ENCODE assay signal across 9 cellular contexts in the genomic region with DNA sequence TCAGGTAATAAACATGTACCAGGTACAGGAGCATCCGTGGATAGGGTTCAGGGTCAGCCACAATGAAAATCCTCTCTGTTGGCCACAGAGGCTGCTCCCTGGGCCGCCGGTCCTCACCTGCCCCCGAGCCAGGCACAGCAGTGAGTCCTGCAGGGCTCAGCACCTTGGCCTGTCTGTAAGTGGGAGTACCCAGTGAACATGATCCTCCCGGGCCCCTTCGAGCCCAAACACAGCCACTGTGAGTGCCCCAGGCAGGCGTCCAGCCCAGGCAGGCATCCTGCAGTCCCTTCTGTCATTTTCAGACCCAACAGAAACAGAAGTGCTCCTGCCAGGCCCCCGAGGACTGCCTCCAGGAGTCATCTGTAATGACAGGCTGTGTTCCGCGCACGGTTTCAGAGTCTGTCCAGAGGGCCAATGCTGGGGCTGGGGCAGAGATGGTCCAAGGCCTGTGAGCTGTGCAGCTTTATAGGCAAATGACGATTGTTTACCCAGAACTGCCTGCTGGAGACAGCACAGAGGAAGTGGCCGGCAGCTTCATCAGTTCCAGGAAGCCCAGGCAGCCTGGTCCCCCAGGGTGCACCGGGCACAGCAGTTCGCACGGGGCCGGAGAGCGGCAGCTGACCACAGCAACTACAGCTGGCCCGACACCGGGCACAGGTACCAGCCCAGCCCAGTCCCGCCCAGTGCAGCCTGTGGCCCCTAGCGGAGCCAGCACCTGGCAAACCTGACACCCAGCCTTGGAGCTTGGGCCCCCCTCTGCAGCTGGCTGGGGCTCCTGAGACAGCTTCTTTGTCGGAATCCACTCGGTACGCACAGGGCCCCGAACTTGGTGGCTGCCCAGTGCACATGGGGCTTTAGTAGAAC. TPM values are rescaled to one million over a fixed set of nuclear protein-coding genes. Genes with fewer than 3 reads are reported as not detected.
A peak's percentile ranks its signal among the peaks of the same experiment; 100 is the strongest.
DNase-seq lines count a peak whose midpoint lies in the region; ATAC-seq and TF ChIP-seq lines count a peak whose summit lies in the region.
"Had no signal": no experiment of that assay in that cellular context is flagged by ENCODE, and none has a peak within 500 bp of the region (broad histone marks: within the 10 kb centered on the region; RNA-seq: fewer than 3 reads in every experiment).

No MANE protein-coding gene starts in this region.

- intact Hi-C loops in activated CD4-positive, alpha-beta T cell treated with anti-CD3 and anti-CD28 coated beads, Interleukin-2, amount 10 ng/mL, durations not matched to agents 24 days and 14 days (cut with micrococcal nuclease), result no loop called here
- intact Hi-C loops in sciatic nerve (cut with DNase I), result no loop called here

- no peaks in the 10 kb centered on the region for H3K9me3 Mint-ChIP-seq in activated CD4-positive, alpha-beta T cell treated with anti-CD3 and anti-CD28 coated beads, Interleukin-2, amount 10 ng/mL, durations not matched to agents 24 days and 14 days
- no peaks in the 10 kb centered on the region for H3K9me3 Mint-ChIP-seq in WTC11

- TF ChIP-seq CTCF in WTC11 (IDR thresholded peaks at IDR 0.05) (no peak), foreskin keratinocyte (conservative IDR thresholded peaks at IDR 0.05) (no peak)

- CTCF ChIA-PET in WTC11 (lab: Charles Lee), result no interaction called here

- ATAC-seq in WTC11 (no peak), sciatic nerve (peak; percentile 50), foreskin keratinocyte (no peak)

- H3K27ac ChIP-seq in foreskin keratinocyte, result no peak overlapping the region
- H3K27ac ChIP-seq: ovary had no signal

- H3K4me3 Mint-ChIP-seq in activated CD4-positive, alpha-beta T cell treated with anti-CD3 and anti-CD28 coated beads, Interleukin-2, amount 10 ng/mL, durations not matched to agents 24 days and 14 days, result peak overlapping the region; percentile 77
- H3K4me3 Mint-ChIP-seq in WTC11, result no peak overlapping the region

- peaks cover 20% of the 10 kb centered on the region for H3K4me1 ChIP-seq in foreskin keratinocyte

- peak overlapping the region; percentile 87 for H3K27ac Mint-ChIP-seq in activated CD4-positive, alpha-beta T cell treated with anti-CD3 and anti-CD28 coated beads, Interleukin-2, amount 10 ng/mL, durations not matched to agents 24 days and 14 days
- no peak overlapping the region for H3K27ac Mint-ChIP-seq in WTC11

- H3K4me1 Mint-ChIP-seq in activated CD4-positive, alpha-beta T cell treated with anti-CD3 and anti-CD28 coated beads, Interleukin-2, amount 10 ng/mL, durations not matched to agents 24 days and 14 days, result peaks cover 58% of the 10 kb centered on the region
- H3K4me1 Mint-ChIP-seq in WTC11, result peaks cover 34% of the 10 kb centered on the region

- H3K36me3 Mint-ChIP-seq in activated CD4-positive, alpha-beta T cell treated with anti-CD3 and anti-CD28 coated beads, Interleukin-2, amount 10 ng/mL, durations not matched to agents 24 days and 14 days (ENCODE audit: low read depth), result peaks cover 70% of the 10 kb centered on the region
- H3K36me3 Mint-ChIP-seq in WTC11, result peaks cover 9% of the 10 kb centered on the region

- H3K27me3 Mint-ChIP-seq in activated CD4-positive, alpha-beta T cell treated with anti-CD3 and anti-CD28 coated beads, Interleukin-2, amount 10 ng/mL, durations not matched to agents 24 days and 14 days, result no peaks in the 10 kb centered on the region
- H3K27me3 Mint-ChIP-seq in WTC11 (ENCODE audit: low read depth), result peaks cover 4% of the 10 kb centered on the region; the same call in 1 of the 2 replicates

- peak; percentile 85 for DNase-seq in activated CD4-positive, alpha-beta T cell treated with anti-CD3 and anti-CD28 coated beads, Interleukin-2, amount 10 ng/mL, durations not matched to agents 24 days and 14 days
- DNase-seq in activated CD4-positive, alpha-beta T cell treated with anti-CD3 and anti-CD28 coated beads for 1 hour, result no peak
- DNase-seq in WTC11 (ENCODE audit: low spot score) (no peak), globus pallidus (ENCODE audit: low spot score) (peak; percentile 48), sciatic nerve (ENCODE audit: low spot score) (no peak), DMS79 treated with DMSO at 0.1 percent for 48 hours (lab: John Stamatoyannopoulos, UW) (no peak), foreskin keratinocyte (no peak), NCI-H187 (lab: John Stamatoyannopoulos, UW) (no peak)

- POLR2A ChIA-PET in WTC11 (lab: Charles Lee), result interaction anchor here (1.2 kb wide), 1 partner anchor 13 kb away, joined by 3 read pairs; a partner anchor contains a TSS

- no peaks in the 10 kb centered on the region for H3K27me3 ChIP-seq in foreskin keratinocyte
- H3K27me3 ChIP-seq: ovary had no signal

TF ChIP-seq in WTC11, 78 proteins besides CTCF, POLR2A, EP300 and RAD21:
- peak; percentile 64; the same call in 1 of the 2 replicates for TF ChIP-seq GABPB1 (CRISPR knock-in tag; IDR thresholded peaks at IDR 0.05)
- no peak for TF ChIP-seq GTF2I (CRISPR knock-in tag; conservative IDR thresholded peaks at IDR 0.05)
- TF ChIP-seq CREB1 (CRISPR knock-in tag; IDR thresholded peaks at IDR 0.05), result no peak
- TF ChIP-seq, protein P1, sequence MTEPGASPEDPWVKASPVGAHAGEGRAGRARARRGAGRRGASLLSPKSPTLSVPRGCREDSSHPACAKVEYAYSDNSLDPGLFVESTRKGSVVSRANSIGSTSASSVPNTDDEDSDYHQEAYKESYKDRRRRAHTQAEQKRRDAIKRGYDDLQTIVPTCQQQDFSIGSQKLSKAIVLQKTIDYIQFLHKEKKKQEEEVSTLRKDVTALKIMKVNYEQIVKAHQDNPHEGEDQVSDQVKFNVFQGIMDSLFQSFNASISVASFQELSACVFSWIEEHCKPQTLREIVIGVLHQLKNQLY (CRISPR knock-in tag; IDR thresholded peaks at IDR 0.05), result no peak

RNA-seq across cellular contexts. Expression of a gene that starts 13.2 kb away (rescaled TPM):
- total RNA-seq in activated CD4-positive, alpha-beta T cell treated with anti-CD3 and anti-CD28 coated beads, Interleukin-2, amount 10 ng/mL, durations not matched to agents 24 days and 14 days, result 408 and 410 TPM in 2 replicates
- total RNA-seq in WTC11 (2021) (105 to 197 TPM (median 107 TPM) in 3 replicates), sciatic nerve (11.5 TPM), foreskin keratinocyte (455 and 588 TPM in 2 replicates)
- polyA plus RNA-seq in foreskin keratinocyte, result 419 and 621 TPM in 2 replicates

Comparison
In these comparisons a context has a peak if more than half of its experiments do, and no peak if none do; other contexts are left out.
1. DNase-seq: peak in activated CD4-positive, alpha-beta T cell treated with anti-CD3 and anti-CD28 coated beads, Interleukin-2, amount 10 ng/mL, durations not matched to agents 24 days and 14 days (single experiment) and globus pallidus (single experiment); none in activated CD4-positive, alpha-beta T cell treated with anti-CD3 and anti-CD28 coated beads for 1 hour (single experiment), WTC11 (single experiment), sciatic nerve (single experiment), DMS79 treated with DMSO at 0.1 percent for 48 hours (single experiment), foreskin keratinocyte (0 of 2) and NCI-H187 (0 of 2).